ENCODE assay signal across 8 cellular contexts in the genomic region with DNA sequence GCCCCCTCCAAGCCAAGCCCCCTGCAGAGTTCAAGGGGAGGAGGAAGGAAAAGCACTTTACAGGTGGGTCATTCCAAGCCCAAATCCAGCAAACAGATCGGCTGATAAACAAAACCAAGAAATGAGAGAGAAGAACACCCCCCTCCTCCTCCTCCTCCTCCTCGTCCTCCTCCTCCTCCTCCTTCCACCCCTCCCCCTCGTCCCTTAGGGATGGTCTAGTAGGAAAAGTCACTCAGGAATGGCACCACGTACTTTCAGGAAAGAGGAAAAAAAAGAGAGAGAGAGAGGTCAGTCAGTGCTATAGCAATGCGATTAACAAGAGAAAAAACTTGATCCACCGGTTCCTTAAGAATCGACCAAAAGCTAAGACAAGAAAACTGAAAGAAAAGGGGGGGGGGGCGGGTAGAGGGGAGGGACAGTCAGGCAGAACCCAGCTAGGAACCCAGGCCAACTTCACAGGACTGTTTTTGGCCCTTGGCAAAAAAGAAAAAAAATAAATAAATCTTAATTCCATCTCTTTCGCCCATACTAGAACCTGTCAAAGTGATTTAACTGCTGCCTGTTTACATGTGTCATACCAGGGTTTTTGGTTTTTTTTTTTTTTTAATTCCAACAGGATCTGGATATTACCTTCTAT. TPM values are rescaled to one million over a fixed set of nuclear protein-coding genes. Genes with fewer than 3 reads are reported as not detected.
DNase-seq lines count a peak whose midpoint lies in the region; ATAC-seq, FAIRE-seq and TF ChIP-seq lines count a peak whose summit lies in the region.

No MANE protein-coding gene starts in this region.

- intact Hi-C loops in GM12878 (cut with micrococcal nuclease; ENCODE audit: unreplicated experiment) (loop anchor here (10.0 kb wide), 1 partner anchor 1584 kb away; no protein-coding TSS in a partner anchor), kidney (cut with DNase I) (loop anchor here (10.0 kb wide), 2 partner anchors 376 to 466 kb away; no protein-coding TSS in a partner anchor)

- H3K4me1 Mint-ChIP-seq in stimulated activated memory B cell treated with anti-CD40 and anti-IgM and Interleukin-4, amounts not matched to agents 10 μg/mL and 1 μg/mL and 100 μg/mL, for 72 hours = peaks cover 38% of the 10 kb centered on the region

- RAD21 ChIA-PET in GM12878 (lab: Charles Lee; ENCODE audit: unreplicated experiment) = interaction anchor here (0.7 to 27.1 kb wide), 22 partner anchors 10 to 1165 kb away, joined by 3 to 540 read pairs (median 8); no protein-coding TSS in a partner anchor

- BruUV-seq in GM12878 (replicated peaks; lab: Mats Ljungman, UMichigan) = no TSS peak

- H3K4me3 ChIP-seq in BLaER1 (peak overlapping the region; percentile 83), HUES64 (ENCODE audit: low read length) (peak overlapping the region; percentile 99), GM12878 (peak overlapping the region; percentile 84), kidney (ENCODE audit: low read length in 2 of 2) (peak overlapping the region; percentile 96 to 97)

- peak overlapping the region; percentile 47; the same call in 1 of the 2 replicates for H2AFZ ChIP-seq in GM12878 (ENCODE audit: control insufficient read depth, low read depth, low read length)

- H3K27ac Mint-ChIP-seq in stimulated activated memory B cell treated with anti-CD40 and anti-IgM and Interleukin-4, amounts not matched to agents 10 μg/mL and 1 μg/mL and 100 μg/mL, for 72 hours = peak overlapping the region; percentile 83

- TF ChIP-seq CTCF in GM12878 (IDR thresholded peaks at IDR 0.05 in 2 of 3, conservative IDR thresholded peaks at IDR 0.05 in 1 of 3; ENCODE audit: control insufficient read depth in 2 of 3, extremely low read depth in 1 of 3, insufficient read depth in 1 of 3, low read depth in 3 of 3, low read length in 3 of 3) (no peak), kidney (IDR thresholded peaks at IDR 0.05; ENCODE audit: borderline replicate concordance, extremely low read depth, insufficient read depth) (no peak)

- no peak for DNase-seq in GM12878 (ENCODE audit: low read depth, low spot score)
- DNase-seq in kidney = no peak
- no peak for DNase-seq in stimulated activated CD8-positive, alpha-beta memory T cell treated with anti-CD3 and anti-CD28 coated beads, Interleukin-4, amount 100 ng/mL, for 48 hours

- CTCF ChIA-PET in GM12878 (lab: Yijun Ruan, JAX) = interaction anchor here (0.6 to 10.6 kb wide), 24 partner anchors 12 to 464 kb away, joined by 3 to 105 read pairs (median 6); no protein-coding TSS in a partner anchor

- ATAC-seq in GM12878 (no peak), HG02642 (IDR thresholded peaks at IDR 0.05; ENCODE audit: poor library complexity, unreplicated experiment) (no peak), HG02610 (IDR thresholded peaks at IDR 0.05; ENCODE audit: unreplicated experiment) (no peak)
- no peak for ATAC-seq in stimulated activated memory B cell treated with anti-CD40 and anti-IgM and Interleukin-4, amounts not matched to agents 10 μg/mL and 1 μg/mL and 100 μg/mL, for 72 hours

- H3K27me3 Mint-ChIP-seq in stimulated activated memory B cell treated with anti-CD40 and anti-IgM and Interleukin-4, amounts not matched to agents 10 μg/mL and 1 μg/mL and 100 μg/mL, for 72 hours = peaks cover 12% of the 10 kb centered on the region

- WGBS in HUES64 = 3% methylated on average over 5 of the region's 9 CpGs
- WGBS in GM12878 (ENCODE audit: insufficient coverage, insufficient replicate concordance, low lambda C conversion rate, missing lambda C conversion rate) = 6% methylated on average over 5 of the region's 9 CpGs

- SMC1A ChIA-PET in GM12878 (lab: Charles Lee; ENCODE audit: uncharacterized antibody, unreplicated experiment) = interaction anchor here (0.9 to 24.8 kb wide), 22 partner anchors 14 to 373 kb away, joined by 3 to 467 read pairs (median 6); no protein-coding TSS in a partner anchor

- H3K9me3 ChIP-seq in BLaER1 (no peaks in the 10 kb centered on the region), HUES64 (ENCODE audit: insufficient read depth, low read depth, low read length) (no peaks in the 10 kb centered on the region), GM12878 (replicated peaks; ENCODE audit: control insufficient read depth, insufficient read depth, low read length) (no peaks in the 10 kb centered on the region; the same call in 2 of the 3 replicates), kidney (ENCODE audit: control insufficient read depth in 1 of 2, low read length in 2 of 2) (no peaks in the 10 kb centered on the region)

- H3K9ac ChIP-seq in BLaER1 (peak overlapping the region; percentile 81), HUES64 (ENCODE audit: low read depth, low read length) (peak overlapping the region; percentile 20; the same call in 1 of the 2 replicates), GM12878 (ENCODE audit: control insufficient read depth, insufficient read depth, low read length) (peak overlapping the region; percentile 94), kidney (ENCODE audit: low read length in 2 of 2) (peak overlapping the region; percentile 65 to 87)

- peaks cover 6% of the 10 kb centered on the region; the same call in 1 of the 2 replicates for H3K27me3 ChIP-seq in BLaER1
- H3K27me3 ChIP-seq in HUES64 (ENCODE audit: insufficient read depth, low read length) = peaks cover 8% of the 10 kb centered on the region; the same call in 1 of the 2 replicates
- no peaks in the 10 kb centered on the region for H3K27me3 ChIP-seq in GM12878 (replicated peaks in 1 of 2; ENCODE audit: control insufficient read depth in 2 of 2, insufficient read depth in 2 of 2, low read length in 1 of 2)

- no peak for TF ChIP-seq RAD21 in GM12878 (IDR thresholded peaks at IDR 0.05; ENCODE audit: insufficient read depth, low read depth, low read length)

- in situ Hi-C loops in GM12878 (cut with MboI) = loop anchor here (5.0 to 10.0 kb wide), 3 partner anchors 128 to 463 kb away; no protein-coding TSS in a partner anchor

- H3K4me1 ChIP-seq in BLaER1 (peaks cover 47% of the 10 kb centered on the region), HUES64 (ENCODE audit: insufficient read depth, low read length) (peaks cover 27% of the 10 kb centered on the region), GM12878 (ENCODE audit: control insufficient read depth, insufficient read depth, low read length) (no peaks in the 10 kb centered on the region), kidney (ENCODE audit: control insufficient read depth in 1 of 2, insufficient read depth in 1 of 2, low read depth in 1 of 2, low read length in 2 of 2) (peaks cover 0 to 2% of the 10 kb centered on the region in 2 donors)

- no peaks in the 10 kb centered on the region for H3K36me3 Mint-ChIP-seq in stimulated activated memory B cell treated with anti-CD40 and anti-IgM and Interleukin-4, amounts not matched to agents 10 μg/mL and 1 μg/mL and 100 μg/mL, for 72 hours

- H3K4me2 ChIP-seq in BLaER1 (peak overlapping the region; percentile 90), GM12878 (ENCODE audit: control insufficient read depth, insufficient read depth) (peak overlapping the region; percentile 19)

- H4K20me1 ChIP-seq in BLaER1 (no peaks in the 10 kb centered on the region), GM12878 (ENCODE audit: control insufficient read depth, insufficient read depth) (no peaks in the 10 kb centered on the region)

- H3K36me3 ChIP-seq in BLaER1 (no peaks in the 10 kb centered on the region), HUES64 (ENCODE audit: insufficient read depth, low read length) (no peaks in the 10 kb centered on the region; the same call in 1 of the 2 replicates), GM12878 (ENCODE audit: control insufficient read depth in 2 of 2, insufficient read depth in 2 of 2, low read length in 1 of 2) (no peaks in the 10 kb centered on the region), kidney (ENCODE audit: control insufficient read depth in 1 of 2, insufficient read depth in 2 of 2, low read length in 2 of 2) (no peaks in the 10 kb centered on the region)

- TF ChIP-seq POLR2A in GM12878 (IDR thresholded peaks at IDR 0.05; ENCODE audit: low read depth, low read length) = no peak

- no peak for FAIRE-seq in GM12878 (lab: Jason Lieb, UNC)
- no peak for FAIRE-seq in kidney (lab: Jason Lieb, UNC)

- H3K4me3 Mint-ChIP-seq in stimulated activated memory B cell treated with anti-CD40 and anti-IgM and Interleukin-4, amounts not matched to agents 10 μg/mL and 1 μg/mL and 100 μg/mL, for 72 hours = peak overlapping the region; percentile 86

- no peaks in the 10 kb centered on the region for H3K9me3 Mint-ChIP-seq in stimulated activated memory B cell treated with anti-CD40 and anti-IgM and Interleukin-4, amounts not matched to agents 10 μg/mL and 1 μg/mL and 100 μg/mL, for 72 hours

- TF ChIP-seq EP300 in GM12878 (IDR thresholded peaks at IDR 0.05; ENCODE audit: borderline replicate concordance in 1 of 2, control insufficient read depth in 1 of 2, low read depth in 2 of 2, low read length in 2 of 2) = no peak

- peak overlapping the region; percentile 39 for H3K27ac ChIP-seq in BLaER1
- H3K27ac ChIP-seq in HUES64 (ENCODE audit: low read depth, low read length) = no peak overlapping the region
- peak overlapping the region; percentile 92 for H3K27ac ChIP-seq in GM12878 (ENCODE audit: control insufficient read depth, insufficient read depth)
- H3K27ac ChIP-seq in kidney (ENCODE audit: low read depth in 2 of 2, low read length in 2 of 2) = peak overlapping the region; percentile 13 to 47

- POLR2A ChIA-PET in GM12878 (lab: Charles Lee) = interaction anchor here (0.7 to 13.2 kb wide), 12 partner anchors 10 to 594 kb away, joined by 3 to 232 read pairs (median 5); no protein-coding TSS in a partner anchor

- H3K79me2 ChIP-seq in GM12878 (ENCODE audit: control insufficient read depth, insufficient read depth, low read length) = peaks cover 89% of the 10 kb centered on the region

RNA-seq across cellular contexts. Expression of a gene that starts 1.0 kb away (rescaled TPM):
- polyA plus RNA-seq in HUES64 (2013, experiment 1 of 2) = 1.2 TPM
- polyA plus RNA-seq in HUES64 (2013, experiment 2 of 2) = 2.5 TPM
- 1,202 and 1,210 TPM in 2 replicates for total RNA-seq in GM12878 (2013; cell fraction: nucleolus; rRNA removed)
- total RNA-seq in GM12878 (2014; rRNA removed) (157 and 194 TPM in 2 replicates), GM12878 (2014; rRNA removed; fragmentation: Illumina TruSeq; extraction: Trizol) (171 and 187 TPM in 2 replicates), GM12878 (2021) (144 and 145 TPM in 2 replicates), kidney (12.4 TPM)
- polyA plus RNA-seq in GM12878 (2011; ENCODE audit: low read depth) = 30.5 TPM
- polyA plus RNA-seq in GM12878 (2011; rRNA removed) (266 and 327 TPM in 2 replicates), GM12878 (2014; fragmentation: Illumina TruSeq; extraction: Trizol) (113 and 137 TPM in 2 replicates), GM12878 (2014; fragmentation: Nextera tagmentation; extraction: Ambion mirVana) (10 to 100 TPM; 15.2 to 22.5 TPM), GM12878 (2014; rRNA removed) (57.9 and 61.3 TPM in 2 replicates), GM12878 (2016; fragmentation: Nextera tagmentation; extraction: Ambion mirVana) (10 to 100 TPM; 32.9 to 34.9 TPM), kidney (ENCODE audit: insufficient read depth, low read depth, low replicate concordance) (0.75 TPM)
- polyA plus RNA-seq in GM12878 (2011; cell fraction: cytosol; rRNA removed) = 162 and 164 TPM in 2 replicates
- 169 and 268 TPM in 2 replicates for polyA plus RNA-seq in GM12878 (2011; cell fraction: nucleus; rRNA removed)
- polyA plus RNA-seq in GM12878 (2012) = 37.3 and 65.8 TPM in 2 replicates
- polyA minus RNA-seq in GM12878 (2011; rRNA and poly(A)+ RNA removed) = 752 and 824 TPM in 2 replicates
- 283 and 316 TPM in 2 replicates for polyA minus RNA-seq in GM12878 (2011; cell fraction: cytosol; rRNA and poly(A)+ RNA removed)
- polyA minus RNA-seq in GM12878 (2011; cell fraction: nucleus; rRNA and poly(A)+ RNA removed) = 607 and 676 TPM in 2 replicates

Comparison
In these comparisons a context has a peak if more than half of its experiments do, and no peak if none do; other contexts are left out.
1. H3K9ac ChIP-seq: peak in every context shown above with its lines; median percentile 94 in GM12878; 81 in BLaER1; 76 in kidney; 20 in HUES64.
2. RNA of a gene that starts 1.0 kb away (total RNA-seq): 144 to 1,210 TPM in GM12878; 12.4 TPM in kidney (single experiment); every median in the first group is over 10 times any median in the second.
3. Peak in every context shown above with its lines, with median percentiles within 50 percentile points of each other: H3K4me3 ChIP-seq.